Comparison of ENCODE assay signal across 15 cellular contexts in the genomic region with DNA sequence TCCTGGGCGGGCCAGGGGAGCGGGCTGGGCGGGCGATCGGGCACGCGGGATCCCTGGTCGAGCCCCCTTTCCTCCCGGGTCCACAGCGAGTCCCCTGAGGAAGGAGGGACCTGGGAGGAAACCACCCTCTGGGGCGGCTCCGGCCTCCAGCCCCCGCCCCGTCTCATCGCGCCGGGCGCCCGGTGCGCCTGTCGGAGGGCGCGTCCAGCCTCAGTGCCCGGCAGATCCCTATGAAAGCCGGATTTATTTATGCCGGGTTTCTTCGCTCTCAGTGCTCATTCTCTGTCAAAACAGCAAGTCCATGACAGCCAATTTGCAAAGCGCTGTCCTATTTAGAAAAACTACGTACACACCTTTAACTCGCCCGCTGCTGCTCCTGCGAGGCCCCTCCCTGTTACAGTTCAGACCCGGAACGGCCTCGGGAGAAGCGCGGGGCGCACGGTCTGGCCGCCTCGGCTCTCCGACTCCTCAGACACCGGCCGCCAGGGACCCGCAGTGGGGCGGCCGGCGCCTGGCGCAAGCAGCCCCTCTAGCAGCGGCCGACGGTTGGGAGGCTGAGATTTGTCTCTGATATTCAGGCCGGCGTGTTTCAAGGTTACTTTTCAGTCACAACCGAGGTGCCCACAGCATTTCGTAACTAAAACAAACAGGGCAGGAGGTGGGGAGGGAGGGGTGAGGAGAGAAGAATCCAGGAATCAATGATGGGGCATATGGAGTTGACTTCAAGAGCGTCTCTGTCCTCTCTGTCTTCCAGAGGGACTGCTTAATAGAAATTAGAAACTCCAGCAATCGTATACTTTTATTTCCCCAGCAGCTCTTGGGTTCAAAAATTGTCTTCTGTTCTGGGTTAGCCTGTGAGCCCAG. TPM values are rescaled to one million over a fixed set of nuclear protein-coding genes. Genes with fewer than 3 reads are reported as not detected.
DNase-seq lines count a peak whose midpoint lies in the region; ATAC-seq, FAIRE-seq and TF ChIP-seq lines count a peak whose summit lies in the region.
"Had no signal": no experiment of that assay in that cellular context is flagged by ENCODE, and none has a peak within 500 bp of the region (broad histone marks: within the 10 kb centered on the region; RNA-seq: fewer than 3 reads in every experiment).

No MANE protein-coding gene starts in this region.

- no peak for ATAC-seq in HG03175 (IDR thresholded peaks at IDR 0.05; ENCODE audit: unreplicated experiment)
- ATAC-seq: activated T-helper 17 cell treated with anti-CD3 and anti-CD28 coated beads, Interleukin-2, amount 50 U/mL, for 72 hours had no signal

- intact Hi-C loops in Calu3 (cut with micrococcal nuclease; ENCODE audit: unreplicated experiment): loop anchor here (2.0 to 5.0 kb wide), 2 partner anchors 100 to 198 kb away; no protein-coding TSS in a partner anchor
- intact Hi-C loops in activated T-helper 2 cell treated with anti-CD3 and anti-CD28 coated beads, Interferon-gamma antibody, Interleukin-2, Interleukin-4, amounts not matched to agents 10 μg/mL and 5 μg/mL and 100 μg/mL, durations not matched to agents 14 hours and 24 hours and 36 hours (cut with micrococcal nuclease): loop anchor here (5.0 kb wide), 2 partner anchors 248 to 1483 kb away; no protein-coding TSS in a partner anchor

- TF ChIP-seq CTCF in Calu3 (IDR thresholded peaks at IDR 0.05; ENCODE audit: unreplicated experiment): no peak
- TF ChIP-seq CTCF in coronary artery (IDR thresholded peaks at IDR 0.05): no peak

- H3K9ac ChIP-seq in mucosa of rectum (ENCODE audit: low read depth in 1 of 2, low read length in 2 of 2): peak overlapping the region; percentile 56 to 96

- H3K9me3 Mint-ChIP-seq in Calu3 (ENCODE audit: low read depth, unreplicated experiment): no peaks in the 10 kb centered on the region
- no peaks in the 10 kb centered on the region for H3K9me3 Mint-ChIP-seq in activated T-helper 2 cell treated with anti-CD3 and anti-CD28 coated beads, Interferon-gamma antibody, Interleukin-2, Interleukin-4, amounts not matched to agents 10 μg/mL and 5 μg/mL and 100 μg/mL, durations not matched to agents 14 hours and 24 hours and 36 hours
- H3K9me3 Mint-ChIP-seq: activated T-helper 17 cell treated with anti-CD3 and anti-CD28 coated beads, Interleukin-2, amount 50 U/mL, for 72 hours had no signal

- no peak for FAIRE-seq in H54 (lab: Jason Lieb, UNC)

- no peaks in the 10 kb centered on the region for H3K4me1 Mint-ChIP-seq in Calu3 (ENCODE audit: low read depth, unreplicated experiment)
- H3K4me1 Mint-ChIP-seq in activated T-helper 2 cell treated with anti-CD3 and anti-CD28 coated beads, Interferon-gamma antibody, Interleukin-2, Interleukin-4, amounts not matched to agents 10 μg/mL and 5 μg/mL and 100 μg/mL, durations not matched to agents 14 hours and 24 hours and 36 hours (ENCODE audit: low read depth): no peaks in the 10 kb centered on the region
- H3K4me1 Mint-ChIP-seq: activated T-helper 17 cell treated with anti-CD3 and anti-CD28 coated beads, Interleukin-2, amount 50 U/mL, for 72 hours had no signal

- no peak for TF ChIP-seq POLR2A in H54 (IDR thresholded peaks at IDR 0.05; ENCODE audit: low read depth, low read length)

- CTCF ChIA-PET in Calu3 (lab: Charles Lee): interaction anchor here (0.6 to 0.7 kb wide), 2 partner anchors 100 to 273 kb away, joined by 3 read pairs; no protein-coding TSS in a partner anchor

- DNase-seq in Calu3: peak; percentile 24
- peak; percentile 29 for DNase-seq in NCI-H2029 treated with DMSO at 0.1 percent for 48 hours (lab: John Stamatoyannopoulos, UW)
- DNase-seq in coronary artery (ENCODE audit: low spot score): no peak
- no peak for DNase-seq in H54 (ENCODE audit: insufficient read length, low spot score)
- no peak for DNase-seq in activated T-helper 2 cell treated with anti-CD3 and anti-CD28 coated beads, Interferon-gamma antibody, Interleukin-2, Interleukin-4, amounts not matched to agents 10 μg/mL and 5 μg/mL and 100 μg/mL, durations not matched to agents 14 hours and 24 hours and 36 hours (ENCODE audit: low spot score)
- no peak for DNase-seq in NOMO-1 treated with DMSO at 0.1 percent for 48 hours (lab: John Stamatoyannopoulos, UW; ENCODE audit: unreplicated experiment)
- DNase-seq: GOT3, islet precursor cell, sigmoid colon had no signal

- H3K4me1 ChIP-seq in mucosa of rectum (ENCODE audit: control insufficient read depth in 2 of 2, insufficient read depth in 2 of 2, low read length in 2 of 2): peaks cover 13 to 22% of the 10 kb centered on the region in 2 donors

- peaks cover 5 to 9% of the 10 kb centered on the region in 2 donors for H3K27me3 ChIP-seq in mucosa of rectum (ENCODE audit: control insufficient read depth in 2 of 2, insufficient read depth in 2 of 2, low read length in 2 of 2)

- H3K4me3 Mint-ChIP-seq in Calu3 (ENCODE audit: low read depth, unreplicated experiment): peak overlapping the region; percentile 72
- H3K4me3 Mint-ChIP-seq in activated T-helper 2 cell treated with anti-CD3 and anti-CD28 coated beads, Interferon-gamma antibody, Interleukin-2, Interleukin-4, amounts not matched to agents 10 μg/mL and 5 μg/mL and 100 μg/mL, durations not matched to agents 14 hours and 24 hours and 36 hours (ENCODE audit: low read depth): no peak overlapping the region
- H3K4me3 Mint-ChIP-seq: activated T-helper 17 cell treated with anti-CD3 and anti-CD28 coated beads, Interleukin-2, amount 50 U/mL, for 72 hours had no signal

- H3K27ac ChIP-seq in coronary artery (no peak overlapping the region), mucosa of rectum (ENCODE audit: low read depth in 2 of 2, low read length in 2 of 2) (peak overlapping the region; percentile 87 to 96)
- H3K27ac ChIP-seq: C4-2B had no signal

- no peak overlapping the region for H3K27ac Mint-ChIP-seq in Calu3 (ENCODE audit: unreplicated experiment)
- H3K27ac Mint-ChIP-seq in activated T-helper 2 cell treated with anti-CD3 and anti-CD28 coated beads, Interferon-gamma antibody, Interleukin-2, Interleukin-4, amounts not matched to agents 10 μg/mL and 5 μg/mL and 100 μg/mL, durations not matched to agents 14 hours and 24 hours and 36 hours: no peak overlapping the region
- H3K27ac Mint-ChIP-seq: activated T-helper 17 cell treated with anti-CD3 and anti-CD28 coated beads, Interleukin-2, amount 50 U/mL, for 72 hours had no signal

- peaks cover 6% of the 10 kb centered on the region for H3K36me3 Mint-ChIP-seq in Calu3 (ENCODE audit: insufficient read depth, unreplicated experiment)
- H3K36me3 Mint-ChIP-seq in activated T-helper 2 cell treated with anti-CD3 and anti-CD28 coated beads, Interferon-gamma antibody, Interleukin-2, Interleukin-4, amounts not matched to agents 10 μg/mL and 5 μg/mL and 100 μg/mL, durations not matched to agents 14 hours and 24 hours and 36 hours (ENCODE audit: low read depth): no peaks in the 10 kb centered on the region

- peaks cover 10% of the 10 kb centered on the region for H3K27me3 Mint-ChIP-seq in Calu3 (ENCODE audit: unreplicated experiment)
- peaks cover 65% of the 10 kb centered on the region for H3K27me3 Mint-ChIP-seq in activated T-helper 2 cell treated with anti-CD3 and anti-CD28 coated beads, Interferon-gamma antibody, Interleukin-2, Interleukin-4, amounts not matched to agents 10 μg/mL and 5 μg/mL and 100 μg/mL, durations not matched to agents 14 hours and 24 hours and 36 hours (ENCODE audit: low read depth)

- no peaks in the 10 kb centered on the region for H3K9me3 ChIP-seq in mucosa of rectum (ENCODE audit: control insufficient read depth in 2 of 2, low read length in 2 of 2)
- H3K9me3 ChIP-seq: sigmoid colon had no signal

- peak overlapping the region; percentile 34 for H3K4me3 ChIP-seq in coronary artery
- H3K4me3 ChIP-seq in mucosa of rectum (ENCODE audit: low read length in 2 of 2): peak overlapping the region; percentile 58 to 71

- BruUV-seq in Calu3 (replicated peaks; lab: Mats Ljungman, UMichigan): no TSS peak

- no peaks in the 10 kb centered on the region for H3K36me3 ChIP-seq in mucosa of rectum (ENCODE audit: control insufficient read depth in 2 of 2, insufficient read depth in 2 of 2, low read length in 2 of 2)
- H3K36me3 ChIP-seq: sigmoid colon had no signal

RNA-seq across cellular contexts. Expression of gene FOXA2, which starts 0.8 kb away (rescaled TPM):
- total RNA-seq in Calu3 (2022): 1.1 and 2.1 TPM in 2 replicates
- total RNA-seq in activated T-helper 2 cell treated with anti-CD3 and anti-CD28 coated beads, Interferon-gamma antibody, Interleukin-2, Interleukin-4, amounts not matched to agents 10 μg/mL and 5 μg/mL and 100 μg/mL, durations not matched to agents 14 hours and 24 hours and 36 hours: not detected in 2 replicates
- total RNA-seq: activated T-helper 17 cell treated with anti-CD3 and anti-CD28 coated beads, Interleukin-2, amount 50 U/mL, for 72 hours; dermis microvascular lymphatic vessel endothelial cell; NCI-H460; sigmoid colon had no signal

Comparison
In these comparisons a context has a peak if more than half of its experiments do, and no peak if none do; other contexts are left out.
1. DNase-seq: peak in Calu3 (single experiment) and NCI-H2029 treated with DMSO at 0.1 percent for 48 hours (single experiment); none in coronary artery (single experiment), H54 (single experiment), activated T-helper 2 cell treated with anti-CD3 and anti-CD28 coated beads, Interferon-gamma antibody, Interleukin-2, Interleukin-4, amounts not matched to agents 10 μg/mL and 5 μg/mL and 100 μg/mL, durations not matched to agents 14 hours and 24 hours and 36 hours (single experiment) and NOMO-1 treated with DMSO at 0.1 percent for 48 hours (single experiment).
2. H3K27ac ChIP-seq: peak in mucosa of rectum (2 of 2); none in coronary artery (0 of 2).